In the genomic region with DNA sequence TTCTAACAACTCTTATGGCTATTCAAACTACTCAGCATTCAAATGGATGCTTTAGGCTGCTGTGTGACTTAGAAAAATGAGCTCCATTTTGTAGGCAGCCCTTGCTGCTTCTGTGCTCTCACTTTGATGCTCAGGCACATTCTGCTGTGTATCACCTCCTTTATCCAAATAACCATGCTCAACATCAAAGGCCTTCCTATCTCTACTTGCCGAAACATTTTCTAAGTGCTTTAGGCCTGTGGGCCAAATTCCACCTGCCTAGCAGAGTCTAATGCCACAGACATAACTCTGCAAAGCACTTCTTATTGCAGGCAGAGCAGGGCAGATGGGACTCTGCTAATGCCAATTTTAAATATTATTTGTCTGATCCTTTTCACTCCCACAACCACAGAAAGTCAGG, we compare ENCODE assay signal across 18 cellular contexts.
A peak's percentile ranks its signal among the peaks of the same experiment; 100 is the strongest.
DNase-seq lines count a peak whose midpoint lies in the region; ATAC-seq, FAIRE-seq and TF ChIP-seq lines count a peak whose summit lies in the region.
"Had no signal": no experiment of that assay in that cellular context is flagged by ENCODE, and none has a peak within 500 bp of the region (broad histone marks: within the 10 kb centered on the region; RNA-seq: fewer than 3 reads in every experiment).

No MANE protein-coding gene starts in this region.

- H3K4me2 ChIP-seq in HepG2 (ENCODE audit: low read depth, low read length) = no peak overlapping the region
- H3K4me2 ChIP-seq in trophoblast cell (ENCODE audit: low read length) = no peak overlapping the region

- H3K36me3 ChIP-seq in HepG2 (replicated peaks in 1 of 2; ENCODE audit: control insufficient read depth in 1 of 2, insufficient read depth in 2 of 2, low read length in 2 of 2) (no peaks in the 10 kb centered on the region), right lobe of liver (no peaks in the 10 kb centered on the region), trophoblast cell (ENCODE audit: control insufficient read depth in 1 of 2, insufficient read depth in 2 of 2, low read length in 2 of 2) (no peaks in the 10 kb centered on the region)
- H3K36me3 ChIP-seq: BE2C had no signal

- H2AFZ ChIP-seq in HepG2 (ENCODE audit: low read length) (no peak overlapping the region), trophoblast cell (ENCODE audit: insufficient read depth, low read length, poor library complexity) (no peak overlapping the region)

- H2AK5ac ChIP-seq in trophoblast cell (ENCODE audit: low read length) = no peak overlapping the region

- no peak overlapping the region for H3K18ac ChIP-seq in trophoblast cell (ENCODE audit: low read length)

- no peak for TF ChIP-seq RAD21 in HepG2 (CRISPR knock-in tag; IDR thresholded peaks at IDR 0.05)

- H3K27ac ChIP-seq in HepG2 (ENCODE audit: extremely low read length, insufficient read depth, low read length) = no peak overlapping the region
- no peak overlapping the region for H3K27ac ChIP-seq in right lobe of liver
- no peak overlapping the region for H3K27ac ChIP-seq in trophoblast cell (ENCODE audit: low read depth, low read length)

- 6% methylated on average over 1 of the region's 1 CpG for WGBS in HepG2 (ENCODE audit: low lambda C conversion rate)
- 10% methylated on average over 1 of the region's 1 CpG for WGBS in right lobe of liver (ENCODE audit: insufficient coverage, low coverage, low lambda C conversion rate, missing lambda C conversion rate)
- WGBS in trophoblast cell (ENCODE audit: extremely low coverage, insufficient coverage, insufficient read length) = no CpG with 5 or more reads among the region's 1 CpG

- H3K4me1 ChIP-seq in HepG2 (ENCODE audit: insufficient read depth, low read length) (no peaks in the 10 kb centered on the region), right lobe of liver (no peaks in the 10 kb centered on the region), trophoblast cell (ENCODE audit: control insufficient read depth in 1 of 2, insufficient read depth in 2 of 2, low read length in 2 of 2) (no peaks in the 10 kb centered on the region)
- H3K4me1 ChIP-seq: BE2C had no signal

- H3K79me1 ChIP-seq in trophoblast cell (ENCODE audit: low read length) = no peaks in the 10 kb centered on the region

- no peaks in the 10 kb centered on the region for H4K20me1 ChIP-seq in HepG2 (ENCODE audit: insufficient read depth, low read length)

- H4K12ac ChIP-seq in trophoblast cell (ENCODE audit: low read depth, low read length) = no peak overlapping the region

- H3K14ac ChIP-seq in trophoblast cell (ENCODE audit: low read length) = no peak overlapping the region

- POLR2A ChIA-PET in HepG2 (lab: Yijun Ruan, JAX) = no interaction called here

- no peak for ATAC-seq in HepG2
- no peak for ATAC-seq in right lobe of liver
- ATAC-seq: K562 had no signal

- BruUV-seq in HepG2 (replicated peaks; lab: Mats Ljungman, UMichigan) = no TSS peak

- no peak overlapping the region for H3K9ac ChIP-seq in HepG2 (ENCODE audit: insufficient read depth, low read depth, low read length)
- H3K9ac ChIP-seq in trophoblast cell (ENCODE audit: low read length) = no peak overlapping the region

- TF ChIP-seq POLR2A in HepG2 (IDR thresholded peaks at IDR 0.05; ENCODE audit: insufficient read depth in 1 of 2, low read depth in 2 of 2, low read length in 2 of 2) (no peak), right lobe of liver (IDR thresholded peaks at IDR 0.05) (no peak), H54 (IDR thresholded peaks at IDR 0.05; ENCODE audit: low read depth, low read length) (no peak)

- TF ChIP-seq CTCF in HepG2 (CRISPR knock-in tag; IDR thresholded peaks at IDR 0.05) (no peak), right lobe of liver (IDR thresholded peaks at IDR 0.05) (no peak)

- in situ Hi-C loops in HepG2 (cut with HindIII; ENCODE audit: extremely low pct_ligation_motif_present, low pct_unique_long_range_greater_than_20kb) = no loop called here

- TF ChIP-seq EP300 in HepG2 (IDR thresholded peaks at IDR 0.05; ENCODE audit: low read depth in 2 of 2, low read length in 2 of 2) = no peak
- TF ChIP-seq EP300 in HepG2 (CRISPR knock-in tag; IDR thresholded peaks at IDR 0.05; ENCODE audit: borderline replicate concordance) = no peak

- no peak for FAIRE-seq in HepG2 (lab: Jason Lieb, UNC)
- FAIRE-seq in H54 (lab: Jason Lieb, UNC) = peak; percentile 6
- FAIRE-seq: A204.1, K562 had no signal

- no peak overlapping the region for H3K4me3 ChIP-seq in HepG2 (replicated peaks in 1 of 3; ENCODE audit: insufficient read depth in 1 of 3, low read depth in 2 of 3, low read length in 3 of 3)
- no peak overlapping the region for H3K4me3 ChIP-seq in right lobe of liver
- H3K4me3 ChIP-seq in trophoblast cell (ENCODE audit: low read depth, low read length) = no peak overlapping the region
- H3K4me3 ChIP-seq: K562 had no signal

- DNase-seq in HepG2 (ENCODE audit: low spot score) = peak; percentile 25
- no peak for DNase-seq in right lobe of liver
- no peak for DNase-seq in H54 (ENCODE audit: insufficient read length, low spot score)
- peak; percentile 77 for DNase-seq in islet precursor cell
- peak; percentile 3 to 40 for DNase-seq in trophoblast cell
- DNase-seq in NCI-H1048 (lab: John Stamatoyannopoulos, UW) = no peak
- DNase-seq in SIG-M5 treated with dmso at 0.1 percent for 504 hours (lab: John Stamatoyannopoulos, UW; ENCODE audit: unreplicated experiment) = no peak
- no peak for DNase-seq in globus pallidus (ENCODE audit: low spot score)
- DNase-seq: ACHN; BE2C; C1 segment of cervical spinal cord; CD4-positive, CD25-positive, alpha-beta regulatory T cell; DMS153; DMS79; GF-D8; HCEC 1CT had no signal

- H3K9me3 ChIP-seq in HepG2 (ENCODE audit: low read length) = peaks cover 14% of the 10 kb centered on the region
- no peaks in the 10 kb centered on the region for H3K9me3 ChIP-seq in right lobe of liver
- no peaks in the 10 kb centered on the region for H3K9me3 ChIP-seq in trophoblast cell (ENCODE audit: insufficient read depth, low read depth, low read length)
- H3K9me3 ChIP-seq: BE2C had no signal

- no peak overlapping the region for H2BK120ac ChIP-seq in trophoblast cell (ENCODE audit: insufficient read depth, low read length, poor library complexity)

- CTCF ChIA-PET in HepG2 (lab: Yijun Ruan, JAX; ENCODE audit: low intra/inter-chr PET ratio, low total read pairs) = no interaction called here

- H3K27me3 ChIP-seq in HepG2 (ENCODE audit: control insufficient read depth in 1 of 2, insufficient read depth in 2 of 2, low read length in 2 of 2) (no peaks in the 10 kb centered on the region), right lobe of liver (no peaks in the 10 kb centered on the region), trophoblast cell (ENCODE audit: insufficient read depth, low read length) (no peaks in the 10 kb centered on the region)
- H3K27me3 ChIP-seq: BE2C had no signal

- H3K23ac ChIP-seq in trophoblast cell (ENCODE audit: low read length) = no peak overlapping the region

- intact Hi-C loops in HepG2 (cut with micrococcal nuclease; ENCODE audit: unreplicated experiment) (no loop called here), right lobe of liver (cut with DNase I) (no loop called here)

- H4K8ac ChIP-seq in trophoblast cell (ENCODE audit: low read depth, low read length) = no peak overlapping the region

- H4K91ac ChIP-seq in trophoblast cell (ENCODE audit: low read depth, low read length) = no peak overlapping the region

- no peak overlapping the region for H3K4ac ChIP-seq in trophoblast cell (ENCODE audit: low read depth, low read length)

- H3K79me2 ChIP-seq in HepG2 (ENCODE audit: insufficient read depth, low read length) (no peaks in the 10 kb centered on the region), trophoblast cell (ENCODE audit: control insufficient read depth, insufficient read depth, low read length, poor library complexity) (no peaks in the 10 kb centered on the region)

- no peak overlapping the region for H2BK5ac ChIP-seq in trophoblast cell (ENCODE audit: low read depth, low read length, poor library complexity)

- no peak overlapping the region for H2BK12ac ChIP-seq in trophoblast cell (ENCODE audit: low read length)

TF ChIP-seq in HepG2, 621 proteins besides CTCF, POLR2A, EP300 and RAD21 (continues in another document):
- TF ChIP-seq AHR (CRISPR knock-in tag; IDR thresholded peaks at IDR 0.05) (no peak), MIXL1 (CRISPR knock-in tag; IDR thresholded peaks at IDR 0.05) (no peak), ZNF598 (CRISPR knock-in tag; IDR thresholded peaks at IDR 0.05; ENCODE audit: borderline replicate concordance) (no peak), ZSCAN22 (CRISPR knock-in tag; IDR thresholded peaks at IDR 0.05) (no peak), KDM3A (CRISPR knock-in tag; IDR thresholded peaks at IDR 0.05; ENCODE audit: low read depth) (no peak), ZBTB10 (CRISPR knock-in tag; IDR thresholded peaks at IDR 0.05; ENCODE audit: borderline replicate concordance) (no peak), ZNF761 (CRISPR knock-in tag; conservative IDR thresholded peaks at IDR 0.05) (no peak), GPN1 (CRISPR knock-in tag; IDR thresholded peaks at IDR 0.05; ENCODE audit: borderline replicate concordance) (no peak), TGIF2 (CRISPR knock-in tag; IDR thresholded peaks at IDR 0.05) (no peak)
- TF ChIP-seq, protein P1, sequence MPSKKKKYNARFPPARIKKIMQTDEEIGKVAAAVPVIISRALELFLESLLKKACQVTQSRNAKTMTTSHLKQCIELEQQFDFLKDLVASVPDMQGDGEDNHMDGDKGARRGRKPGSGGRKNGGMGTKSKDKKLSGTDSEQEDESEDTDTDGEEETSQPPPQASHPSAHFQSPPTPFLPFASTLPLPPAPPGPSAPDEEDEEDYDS (CRISPR knock-in tag; IDR thresholded peaks at IDR 0.05) = no peak

Comparison
In these comparisons a context has a peak if more than half of its experiments do, and no peak if none do; other contexts are left out.
1. DNase-seq: peak in HepG2 (single experiment), islet precursor cell (single experiment) and trophoblast cell (2 of 2); none in right lobe of liver (0 of 3), H54 (single experiment), NCI-H1048 (single experiment), SIG-M5 treated with dmso at 0.1 percent for 504 hours (single experiment) and globus pallidus (single experiment).